Comparison of ENCODE assay signal across 10 cellular contexts in the genomic region with DNA sequence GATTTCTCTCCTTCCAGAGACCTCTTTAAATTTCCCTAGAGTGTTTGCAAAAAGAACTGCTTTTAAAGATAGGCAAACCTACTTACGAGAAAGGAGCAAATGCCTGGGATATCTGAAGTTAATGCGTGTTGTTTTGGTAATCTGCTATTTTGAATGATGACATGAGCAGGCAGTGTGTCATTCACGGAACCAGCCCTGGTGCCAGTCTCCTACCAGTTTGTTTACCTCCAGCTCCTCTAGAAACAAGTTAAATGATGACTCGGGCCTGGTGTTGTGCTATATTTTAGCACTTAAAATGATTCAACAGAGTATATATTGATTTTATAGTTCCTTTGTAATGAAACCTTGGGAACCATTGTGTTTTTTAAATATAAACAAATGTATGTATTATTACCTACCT. TPM values are rescaled to one million over a fixed set of nuclear protein-coding genes. Genes with fewer than 3 reads are reported as not detected.
A peak's percentile ranks its signal among the peaks of the same experiment; 100 is the strongest.
DNase-seq lines count a peak whose midpoint lies in the region; ATAC-seq and TF ChIP-seq lines count a peak whose summit lies in the region.
"Had no signal": no experiment of that assay in that cellular context is flagged by ENCODE, and none has a peak within 500 bp of the region (broad histone marks: within the 10 kb centered on the region; RNA-seq: fewer than 3 reads in every experiment).

No MANE protein-coding gene starts in this region.

- peak; percentile 36 for DNase-seq in GM03348 (ENCODE audit: low spot score)
- DNase-seq in adipocyte (ENCODE audit: low read depth): peak; percentile 27
- DNase-seq in Right ventricle myocardium superior: no peak
- DNase-seq in prostate gland (ENCODE audit: low spot score): peak; percentile 67
- no peak for DNase-seq in amygdala (lab: John Stamatoyannopoulos, UW)
- no peak for DNase-seq in Peyer's patch
- no peak for DNase-seq in NOMO-1 treated with DMSO at 0.1 percent for 48 hours (lab: John Stamatoyannopoulos, UW; ENCODE audit: unreplicated experiment)
- DNase-seq: activated effector memory CD4-positive, alpha-beta T cell treated with Interleukin-2 at 50 U/mL for 16 hours; effector memory CD4-positive, alpha-beta T cell had no signal

- H3K27ac ChIP-seq in prostate gland (peak overlapping the region; percentile 31 to 75), Peyer's patch (no peak overlapping the region)

- intact Hi-C loops in Right ventricle myocardium superior (cut with DNase I) (no loop called here), prostate gland (cut with DNase I) (no loop called here)

- TF ChIP-seq CTCF in prostate gland (IDR thresholded peaks at IDR 0.05): no peak
- no peak for TF ChIP-seq CTCF in Peyer's patch (IDR thresholded peaks at IDR 0.05)

- TF ChIP-seq POLR2A in prostate gland (IDR thresholded peaks at IDR 0.05) (no peak), Peyer's patch (IDR thresholded peaks at IDR 0.05) (no peak)

- peak; percentile 91 for ATAC-seq in Right ventricle myocardium superior (ENCODE audit: poor library complexity)
- no peak for ATAC-seq in HG02884 (IDR thresholded peaks at IDR 0.05; ENCODE audit: unreplicated experiment)

- 18% methylated on average over 4 of the region's 4 CpGs for WGBS in prostate gland

- H3K9me3 ChIP-seq in adipocyte (ENCODE audit: control insufficient read depth, low read length): no peaks in the 10 kb centered on the region
- no peaks in the 10 kb centered on the region for H3K9me3 ChIP-seq in prostate gland
- H3K9me3 ChIP-seq in Peyer's patch: no peaks in the 10 kb centered on the region

- H3K36me3 ChIP-seq in adipocyte (ENCODE audit: control insufficient read depth, insufficient read depth, low read length, severe bottlenecking) (no peaks in the 10 kb centered on the region), prostate gland (no peaks in the 10 kb centered on the region), Peyer's patch (no peaks in the 10 kb centered on the region)

- no peaks in the 10 kb centered on the region for H3K27me3 ChIP-seq in adipocyte (replicated peaks; ENCODE audit: control insufficient read depth, insufficient read depth, low read length)
- H3K27me3 ChIP-seq in prostate gland (replicated peaks; ENCODE audit: insufficient read depth): no peaks in the 10 kb centered on the region
- H3K27me3 ChIP-seq in Peyer's patch: no peaks in the 10 kb centered on the region

- no peak overlapping the region for H3K9ac ChIP-seq in adipocyte (ENCODE audit: low read length)

- H3K4me3 ChIP-seq in adipocyte (ENCODE audit: low read length): no peak overlapping the region
- H3K4me3 ChIP-seq in prostate gland: no peak overlapping the region
- H3K4me3 ChIP-seq in Peyer's patch: no peak overlapping the region

- H3K4me1 ChIP-seq in adipocyte (ENCODE audit: control insufficient read depth, insufficient read depth, low read length) (peaks cover 14% of the 10 kb centered on the region), prostate gland (replicated peaks) (no peaks in the 10 kb centered on the region), Peyer's patch (no peaks in the 10 kb centered on the region)

RNA-seq across cellular contexts. Expression of a gene that starts 41.1 kb away (rescaled TPM):
- total RNA-seq in Right ventricle myocardium superior (41.7 TPM), prostate gland (10 to 100 TPM; 26.2 to 59.2 TPM), Peyer's patch (10 to 100 TPM; 24.3 to 99.0 (median 37.4) TPM)

Comparison
In these comparisons a context has a peak if more than half of its experiments do, and no peak if none do; other contexts are left out.
1. DNase-seq: peak in GM03348 (single experiment), adipocyte (single experiment) and prostate gland (single experiment); none in Right ventricle myocardium superior (single experiment), amygdala (0 of 56), Peyer's patch (0 of 3) and NOMO-1 treated with DMSO at 0.1 percent for 48 hours (single experiment).
2. H3K27ac ChIP-seq: peak in prostate gland (2 of 2); none in Peyer's patch (0 of 4).